ENCODE assay signal across 17 cellular contexts in genomic region chr11:10354389-10354788, GRCh38.
"Had no signal": no experiment of that assay in that cellular context is flagged by ENCODE, and none has a peak within 500 bp of the region (broad histone marks: within the 10 kb centered on the region; RNA-seq: fewer than 3 reads in every experiment).

No MANE protein-coding gene starts in this region.

- H3K4me3 ChIP-seq: coronary artery, right atrium auricular region, smooth muscle cell had no signal

- H3K4me3 Mint-ChIP-seq: activated CD4-positive, alpha-beta T cell treated with anti-CD3 and anti-CD28 coated beads, Interleukin-2, amount 10 ng/mL, durations not matched to agents 7 days and 5 days; activated naive CD8-positive, alpha-beta T cell treated with anti-CD3 and anti-CD28 coated beads for 36 hours; activated T-helper 1 cell treated with anti-CD3 and anti-CD28 coated beads, Interleukin-12 subunit alpha, Interleukin-12 subunit beta, Interleukin-2, Interleukin-4 antibody, amounts not matched to agents 30 ng/mL and 10 ng/mL and 1 ng/mL, durations not matched to agents 14 hours and 24 hours and 36 hours; brain; central memory CD8-positive, alpha-beta T cell; nephron progenitor cell had no signal

- H3K9me3 ChIP-seq: right atrium auricular region had no signal

- H3K27ac ChIP-seq: coronary artery, right atrium auricular region had no signal

- H3K9me3 Mint-ChIP-seq: activated CD4-positive, alpha-beta T cell treated with anti-CD3 and anti-CD28 coated beads, Interleukin-2, amount 10 ng/mL, durations not matched to agents 7 days and 5 days; activated naive CD8-positive, alpha-beta T cell treated with anti-CD3 and anti-CD28 coated beads for 36 hours; activated T-helper 1 cell treated with anti-CD3 and anti-CD28 coated beads, Interleukin-12 subunit alpha, Interleukin-12 subunit beta, Interleukin-2, Interleukin-4 antibody, amounts not matched to agents 30 ng/mL and 10 ng/mL and 1 ng/mL, durations not matched to agents 14 hours and 24 hours and 36 hours; central memory CD8-positive, alpha-beta T cell; nephron progenitor cell had no signal

- H3K36me3 ChIP-seq: right atrium auricular region had no signal

- H3K4me1 Mint-ChIP-seq: activated CD4-positive, alpha-beta T cell treated with anti-CD3 and anti-CD28 coated beads, Interleukin-2, amount 10 ng/mL, durations not matched to agents 7 days and 5 days; central memory CD8-positive, alpha-beta T cell had no signal

- H3K4me2 ChIP-seq: smooth muscle cell had no signal

- H3K27me3 ChIP-seq: right atrium auricular region had no signal

- DNase-seq: activated CD4-positive, alpha-beta T cell treated with anti-CD3 and anti-CD28 coated beads, Interleukin-2, amount 10 ng/mL, durations not matched to agents 7 days and 5 days; activated CD4-positive, CD25-positive, alpha-beta regulatory T cell; activated CD8-positive, alpha-beta memory T cell treated with anti-CD3 and anti-CD28 coated beads for 24 hours; activated naive CD8-positive, alpha-beta T cell treated with anti-CD3 and anti-CD28 coated beads for 36 hours; effector CD8-positive, alpha-beta T cell; nephron progenitor cell; occipital lobe; stimulated activated CD4-positive, alpha-beta T cell treated with anti-CD3 and anti-CD28 coated beads, Interleukin-4, amount 100 ng/mL, for 4 hours; stimulated activated CD8-positive, alpha-beta memory T cell treated with anti-CD3 and anti-CD28 coated beads, Interleukin-4, amount 100 ng/mL, for 48 hours; stimulated activated naive CD4-positive, alpha-beta T cell treated with Interleukin-2 at 50 U/mL for 16 hours; T-helper 2 cell had no signal

- H3K27ac Mint-ChIP-seq: activated CD4-positive, alpha-beta T cell treated with anti-CD3 and anti-CD28 coated beads, Interleukin-2, amount 10 ng/mL, durations not matched to agents 7 days and 5 days; activated naive CD8-positive, alpha-beta T cell treated with anti-CD3 and anti-CD28 coated beads for 36 hours; activated T-helper 1 cell treated with anti-CD3 and anti-CD28 coated beads, Interleukin-12 subunit alpha, Interleukin-12 subunit beta, Interleukin-2, Interleukin-4 antibody, amounts not matched to agents 30 ng/mL and 10 ng/mL and 1 ng/mL, durations not matched to agents 14 hours and 24 hours and 36 hours; brain; nephron progenitor cell had no signal

- H3K36me3 Mint-ChIP-seq: activated naive CD8-positive, alpha-beta T cell treated with anti-CD3 and anti-CD28 coated beads for 36 hours; brain had no signal
